Comparison of ENCODE assay signal across 1 cellular context in the genomic region with DNA sequence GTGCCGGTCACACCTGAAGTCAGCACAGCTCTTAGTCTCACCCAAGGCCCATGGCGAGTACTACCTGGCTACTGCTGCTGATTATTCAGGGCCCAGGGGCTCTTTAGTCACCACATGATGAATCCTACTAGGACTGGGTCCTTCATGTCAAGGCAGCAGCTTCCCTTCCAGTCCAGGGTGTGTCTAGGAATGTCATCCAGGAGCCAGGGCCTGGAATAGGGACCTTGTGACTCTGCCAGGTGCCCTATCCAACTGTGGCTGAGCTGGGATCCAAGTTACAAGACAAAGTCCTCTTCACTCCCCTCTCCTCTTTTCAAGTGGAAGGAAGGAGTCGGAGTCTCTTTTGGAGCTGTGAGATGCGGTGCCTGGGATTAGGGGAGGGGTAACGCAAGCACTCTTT.
TF ChIP-seq lines count a peak whose summit lies in the region.

No MANE protein-coding gene starts in this region.

TF ChIP-seq in H1, 55 proteins besides CTCF, POLR2A, EP300 and RAD21 (continued from another document):
- no peak for TF ChIP-seq HDAC2 (IDR thresholded peaks at IDR 0.05; ENCODE audit: borderline replicate concordance in 1 of 2, low read depth in 2 of 2, low read length in 2 of 2)
- no peak for TF ChIP-seq EGR1 (IDR thresholded peaks at IDR 0.05; ENCODE audit: borderline replicate concordance, low read depth, low read length)
- no peak for TF ChIP-seq SAP30 (IDR thresholded peaks at IDR 0.05; ENCODE audit: insufficient read depth, insufficient replicate concordance, low read length)
- TF ChIP-seq JUN (IDR thresholded peaks at IDR 0.05; ENCODE audit: low read depth, low read length): no peak
- TF ChIP-seq JUND (IDR thresholded peaks at IDR 0.05; ENCODE audit: low read length): no peak
- TF ChIP-seq SP4 (IDR thresholded peaks at IDR 0.05; ENCODE audit: low read length): no peak
- TF ChIP-seq, protein P1, sequence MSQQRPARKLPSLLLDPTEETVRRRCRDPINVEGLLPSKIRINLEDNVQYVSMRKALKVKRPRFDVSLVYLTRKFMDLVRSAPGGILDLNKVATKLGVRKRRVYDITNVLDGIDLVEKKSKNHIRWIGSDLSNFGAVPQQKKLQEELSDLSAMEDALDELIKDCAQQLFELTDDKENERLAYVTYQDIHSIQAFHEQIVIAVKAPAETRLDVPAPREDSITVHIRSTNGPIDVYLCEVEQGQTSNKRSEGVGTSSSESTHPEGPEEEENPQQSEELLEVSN (IDR thresholded peaks at IDR 0.05): no peak
- no peak for TF ChIP-seq CREB1 (IDR thresholded peaks at IDR 0.05)
